ENCODE assay signal across 2 cellular contexts in genomic region chr15:66993874-66994696, GRCh38.
TF ChIP-seq lines count a peak whose summit lies in the region.

No MANE protein-coding gene starts in this region.

TF ChIP-seq in A549, 52 proteins besides CTCF, POLR2A, EP300 and RAD21 (continued from another document):
- no peak for TF ChIP-seq EHF (CRISPR knock-in tag; IDR thresholded peaks at IDR 0.05)
- TF ChIP-seq CHD4 (IDR thresholded peaks at IDR 0.05; ENCODE audit: borderline replicate concordance): no peak
- no peak for TF ChIP-seq ZSCAN20 (CRISPR knock-in tag; IDR thresholded peaks at IDR 0.05)
- no peak for TF ChIP-seq CBX8 (IDR thresholded peaks at IDR 0.05)

TF ChIP-seq in K562, 482 proteins besides CTCF, POLR2A, EP300 and RAD21:
- TF ChIP-seq, protein P1, sequence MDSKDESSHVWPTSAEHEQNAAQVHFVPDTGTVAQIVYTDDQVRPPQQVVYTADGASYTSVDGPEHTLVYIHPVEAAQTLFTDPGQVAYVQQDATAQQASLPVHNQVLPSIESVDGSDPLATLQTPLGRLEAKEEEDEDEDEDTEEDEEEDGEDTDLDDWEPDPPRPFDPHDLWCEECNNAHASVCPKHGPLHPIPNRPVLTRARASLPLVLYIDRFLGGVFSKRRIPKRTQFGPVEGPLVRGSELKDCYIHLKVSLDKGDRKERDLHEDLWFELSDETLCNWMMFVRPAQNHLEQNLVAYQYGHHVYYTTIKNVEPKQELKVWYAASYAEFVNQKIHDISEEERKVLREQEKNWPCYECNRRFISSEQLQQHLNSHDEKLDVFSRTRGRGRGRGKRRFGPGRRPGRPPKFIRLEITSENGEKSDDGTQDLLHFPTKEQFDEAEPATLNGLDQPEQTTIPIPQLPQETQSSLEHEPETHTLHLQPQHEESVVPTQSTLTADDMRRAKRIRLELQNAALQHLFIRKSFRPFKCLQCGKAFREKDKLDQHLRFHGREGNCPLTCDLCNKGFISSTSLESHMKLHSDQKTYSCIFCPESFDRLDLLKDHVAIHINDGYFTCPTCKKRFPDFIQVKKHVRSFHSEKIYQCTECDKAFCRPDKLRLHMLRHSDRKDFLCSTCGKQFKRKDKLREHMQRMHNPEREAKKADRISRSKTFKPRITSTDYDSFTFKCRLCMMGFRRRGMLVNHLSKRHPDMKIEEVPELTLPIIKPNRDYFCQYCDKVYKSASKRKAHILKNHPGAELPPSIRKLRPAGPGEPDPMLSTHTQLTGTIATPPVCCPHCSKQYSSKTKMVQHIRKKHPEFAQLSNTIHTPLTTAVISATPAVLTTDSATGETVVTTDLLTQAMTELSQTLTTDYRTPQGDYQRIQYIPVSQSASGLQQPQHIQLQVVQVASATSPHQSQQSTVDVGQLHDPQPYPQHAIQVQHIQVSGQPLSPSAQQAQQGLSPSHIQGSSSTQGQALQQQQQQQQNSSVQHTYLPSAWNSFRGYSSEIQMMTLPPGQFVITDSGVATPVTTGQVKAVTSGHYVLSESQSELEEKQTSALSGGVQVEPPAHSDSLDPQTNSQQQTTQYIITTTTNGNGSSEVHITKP (IDR thresholded peaks at IDR 0.05; ENCODE audit: partially characterized antibody): peak; percentile 43
- no peak for TF ChIP-seq TARDBP (IDR thresholded peaks at IDR 0.05)
- peak; percentile 20; the same call in 1 of the 2 replicates for TF ChIP-seq C11orf30 (IDR thresholded peaks at IDR 0.05; ENCODE audit: low read depth)
- TF ChIP-seq ERF (CRISPR knock-in tag; IDR thresholded peaks at IDR 0.05): no peak
- 0 out of 2 replicates have a peak, but pooled peaks have one; percentile 19 for TF ChIP-seq MAFG (tag; conservative IDR thresholded peaks at IDR 0.05)
- TF ChIP-seq NFE2 (IDR thresholded peaks at IDR 0.05; ENCODE audit: low read depth): peak; percentile 49
- TF ChIP-seq HMBOX1 (IDR thresholded peaks at IDR 0.05): no peak
- no peak for TF ChIP-seq ESRRB (CRISPR knock-in tag; IDR thresholded peaks at IDR 0.05; ENCODE audit: borderline replicate concordance)
